In the genomic region with DNA sequence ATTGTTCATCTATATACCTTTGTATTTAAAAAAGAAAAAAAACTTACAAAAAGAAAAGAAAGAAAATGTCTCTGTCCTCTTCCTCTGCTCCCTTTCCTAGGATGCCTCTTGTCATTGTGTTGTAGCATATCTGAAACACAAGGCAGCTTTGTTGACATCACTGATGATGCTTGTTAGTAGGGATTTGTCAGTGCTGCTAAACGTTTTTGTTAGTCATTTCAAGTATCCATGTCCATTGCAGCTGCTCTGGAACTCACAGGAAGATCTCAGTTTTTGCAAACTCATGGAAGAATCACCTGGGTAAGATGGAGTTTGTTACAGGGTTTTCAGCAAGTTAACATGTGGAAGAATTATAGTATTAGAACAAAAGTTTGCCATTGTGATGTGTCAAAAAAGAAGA, we compare ENCODE assay signal across 20 cellular contexts.
DNase-seq lines count a peak whose midpoint lies in the region; ATAC-seq lines count a peak whose summit lies in the region.
"Had no signal": no experiment of that assay in that cellular context is flagged by ENCODE, and none has a peak within 500 bp of the region (broad histone marks: within the 10 kb centered on the region; RNA-seq: fewer than 3 reads in every experiment).

No MANE protein-coding gene starts in this region.

- peaks cover 25% of the 10 kb centered on the region for H3K36me3 Mint-ChIP-seq in central memory CD8-positive, alpha-beta T cell (ENCODE audit: insufficient read depth)

- ATAC-seq in central memory CD8-positive, alpha-beta T cell (replicated peaks; ENCODE audit: extremely low read depth, poor library complexity, severe bottlenecking): no peak
- ATAC-seq in HG03175 (IDR thresholded peaks at IDR 0.05; ENCODE audit: unreplicated experiment): no peak
- no peak for ATAC-seq in HG03045 (IDR thresholded peaks at IDR 0.05; ENCODE audit: unreplicated experiment)
- ATAC-seq: heart left ventricle, mucosa of descending colon, Panc1 had no signal

- peak overlapping the region; percentile 30 for H3K27ac Mint-ChIP-seq in central memory CD8-positive, alpha-beta T cell (ENCODE audit: low read depth)
- H3K27ac Mint-ChIP-seq: IgD-negative memory B cell had no signal

- H3K4me1 Mint-ChIP-seq in central memory CD8-positive, alpha-beta T cell: peaks cover 51% of the 10 kb centered on the region

- no peaks in the 10 kb centered on the region for H3K27me3 Mint-ChIP-seq in central memory CD8-positive, alpha-beta T cell
- H3K27me3 Mint-ChIP-seq: IgD-negative memory B cell had no signal

- no peaks in the 10 kb centered on the region for H3K9me3 Mint-ChIP-seq in central memory CD8-positive, alpha-beta T cell

- DNase-seq in Ammon's horn (ENCODE audit: low spot score) (peak; percentile 88), HCEC 1CT (peak; percentile 7), medulla oblongata (ENCODE audit: extremely low spot score) (peak; percentile 90), NCI-H526 treated with DMSO at 0.1 percent for 48 hours (lab: John Stamatoyannopoulos, UW) (no peak), HuH-7 (ENCODE audit: low spot score) (no peak)
- DNase-seq in central memory CD8-positive, alpha-beta T cell (ENCODE audit: low spot score in 2 of 2): no peak
- DNase-seq: activated effector memory CD4-positive, alpha-beta T cell treated with anti-CD3 and anti-CD28 coated beads, Interleukin-2, amount 50 U/mL, for 16 hours; DMS79; heart left ventricle; kidney; mucosa of descending colon; NCI-H1092; NCI-H345; stimulated activated naive CD4-positive, alpha-beta T cell; SW 1271; WERI-Rb-1 had no signal

- H3K4me3 Mint-ChIP-seq in central memory CD8-positive, alpha-beta T cell: no peak overlapping the region
- H3K4me3 Mint-ChIP-seq: IgD-negative memory B cell had no signal

Comparison
In these comparisons a context has a peak if more than half of its experiments do, and no peak if none do; other contexts are left out.
1. DNase-seq: peak in Ammon's horn (single experiment), HCEC 1CT (single experiment) and medulla oblongata (single experiment); none in central memory CD8-positive, alpha-beta T cell (0 of 2), NCI-H526 treated with DMSO at 0.1 percent for 48 hours (single experiment) and HuH-7 (single experiment).